ENCODE assay signal across 12 cellular contexts in genomic region chr7:98867271-98867701, GRCh38. TPM values are rescaled to one million over a fixed set of nuclear protein-coding genes. Genes with fewer than 3 reads are reported as not detected.
DNase-seq lines count a peak whose midpoint lies in the region; ATAC-seq and TF ChIP-seq lines count a peak whose summit lies in the region.
"Had no signal": no experiment of that assay in that cellular context is flagged by ENCODE, and none has a peak within 500 bp of the region (broad histone marks: within the 10 kb centered on the region; RNA-seq: fewer than 3 reads in every experiment).

No MANE protein-coding gene starts in this region.

- CTCF ChIA-PET in HEK293T (lab: Yijun Ruan, JAX), result interaction anchor here (0.6 to 0.8 kb wide), 2 partner anchors 25 to 27 kb away, joined by 6 to 9 read pairs; no protein-coding TSS in a partner anchor

- peak overlapping the region in 1 of 3 experiments; percentile 63 for H3K27ac Mint-ChIP-seq in nephron

- in situ Hi-C loops in Caki2 (cut with HindIII; ENCODE audit: low pct_unique_long_range_greater_than_20kb, low sequenced_read_pairs), result no loop called here

- H3K27me3 Mint-ChIP-seq in nephron (ENCODE audit: low read depth), result peaks cover 40% of the 10 kb centered on the region

- POLR2A ChIA-PET in HEK293T (lab: Yijun Ruan, JAX), result interaction anchor here (0.7 kb wide), 1 partner anchor 11 kb away, joined by 3 read pairs; the partner anchor contains the start of gene TRRAP

- H3K4me1 Mint-ChIP-seq in nephron, result peaks cover 4% of the 10 kb centered on the region

- H3K36me3 Mint-ChIP-seq in nephron (ENCODE audit: low read depth), result no peaks in the 10 kb centered on the region

- peak; percentile 54 for DNase-seq in Caki2 (ENCODE audit: low read depth)
- peak; percentile 61 for DNase-seq in NCI-H146 (lab: John Stamatoyannopoulos, UW)
- DNase-seq in astrocyte of the hippocampus (ENCODE audit: low read depth, low spot score), result peak; percentile 55
- no peak for DNase-seq in HEK293T (ENCODE audit: extremely low spot score)
- DNase-seq in left lobe of liver (ENCODE audit: low spot score), result no peak
- DNase-seq in EL, result no peak
- DNase-seq: C1 segment of cervical spinal cord, Kasumi-1, transverse colon had no signal

- H3K9me3 Mint-ChIP-seq in nephron, result no peaks in the 10 kb centered on the region

- ATAC-seq in left lobe of liver (no peak), GM21367 (IDR thresholded peaks at IDR 0.05; ENCODE audit: unreplicated experiment) (no peak)

- no peak for TF ChIP-seq CTCF in nephron (IDR thresholded peaks at IDR 0.05; ENCODE audit: unreplicated experiment in 3 of 3)

- H3K4me3 Mint-ChIP-seq in nephron, result peak overlapping the region; percentile 23 to 53 (median 47)

TF ChIP-seq in HEK293T, 16 proteins besides CTCF, POLR2A, EP300 and RAD21:
- TF ChIP-seq L3MBTL2 (conservative IDR thresholded peaks at IDR 0.05), result no peak
- TF ChIP-seq FOXK2 (IDR thresholded peaks at IDR 0.05), result no peak
- TF ChIP-seq FOXA1 (IDR thresholded peaks at IDR 0.05), result no peak
- no peak for TF ChIP-seq SUZ12 (IDR thresholded peaks at IDR 0.05)
TF ChIP-seq in HEK293T: peak in this region for 0.

RNA-seq across cellular contexts. Expression of gene TMEM130, which starts 2.5 kb away (rescaled TPM):
- total RNA-seq in Caki2 (2014; rRNA removed; shearing (Covaris generic); ENCODE audit: low replicate concordance), result 27.3 TPM in 2 replicates
- total RNA-seq in left lobe of liver, result 0.10 TPM
- total RNA-seq: T-helper 2 cell treated with Interferon-gamma antibody and Interleukin-4, amounts not matched to agents 100 ng/mL and 5 ng/mL, for 36 hours had no signal

RNA-seq across cellular contexts. Expression of gene TRRAP, which starts 11.0 kb away (rescaled TPM):
- 5.9 and 6.5 TPM in 2 replicates for total RNA-seq in Caki2 (2014; rRNA removed; shearing (Covaris generic); ENCODE audit: low replicate concordance)
- total RNA-seq in left lobe of liver, result 15.8 TPM

Comparison
In these comparisons a context has a peak if more than half of its experiments do, and no peak if none do; other contexts are left out.
1. DNase-seq: peak in Caki2 (single experiment), NCI-H146 (single experiment) and astrocyte of the hippocampus (single experiment); none in HEK293T (single experiment), left lobe of liver (single experiment) and EL (single experiment).
2. RNA of gene TMEM130, which starts 2.5 kb away (total RNA-seq): 27.3 TPM in Caki2; 0.10 TPM in left lobe of liver (single experiment); every median in the first group is over 10 times any median in the second.